Comparison of ENCODE assay signal across 8 cellular contexts in genomic region chr2:113370478-113371091, GRCh38.
DNase-seq lines count a peak whose midpoint lies in the region; ATAC-seq, FAIRE-seq and TF ChIP-seq lines count a peak whose summit lies in the region.

No MANE protein-coding gene starts in this region.

- ATAC-seq in left lobe of liver (peak; percentile 96), HG03469 (IDR thresholded peaks at IDR 0.05; ENCODE audit: unreplicated experiment) (no peak), GM21360 (IDR thresholded peaks at IDR 0.05; ENCODE audit: unreplicated experiment) (no peak)

- peaks cover 8% of the 10 kb centered on the region for H3K27me3 Mint-ChIP-seq in HFFc6 (ENCODE audit: insufficient read depth)
- H3K27me3 Mint-ChIP-seq in T-helper 2 cell treated with Interferon-gamma antibody and Interleukin-4, amounts not matched to agents 5 μg/mL and 100 μg/mL, for 36 hours (ENCODE audit: low read depth), result peaks cover 7% of the 10 kb centered on the region

- DNase-seq in BJ (ENCODE audit: low read depth) (no peak), HFFc6 (peak; percentile 73), bronchial epithelial cell (ENCODE audit: low read depth) (peak; percentile 71), left lobe of liver (ENCODE audit: low spot score) (peak; percentile 80)
- peak; percentile 53 for DNase-seq in T-helper 2 cell treated with Interferon-gamma antibody and Interleukin-4, amounts not matched to agents 5 μg/mL and 100 μg/mL, for 36 hours (ENCODE audit: low spot score)
- DNase-seq in stimulated activated CD4-positive, alpha-beta T cell treated with anti-CD3 and anti-CD28 coated beads, TNF-alpha, amount 100 ng/mL, for 48 hours (ENCODE audit: low read depth in 3 of 3), result peak; percentile 32 to 46 (median 38)

- peak; percentile 60 for TF ChIP-seq CTCF in BJ (IDR thresholded peaks at IDR 0.05; ENCODE audit: insufficient read depth, low read depth, low read length)
- peak; percentile 89 for TF ChIP-seq CTCF in HFFc6 (IDR thresholded peaks at IDR 0.05)
- TF ChIP-seq CTCF in bronchial epithelial cell (IDR thresholded peaks at IDR 0.05; ENCODE audit: insufficient read depth, low read length, severe bottlenecking), result peak; percentile 67

- CTCF ChIA-PET in BJ (lab: Yijun Ruan, JAX), result interaction anchor here (0.6 to 5.4 kb wide), 31 partner anchors 10 to 425 kb away, joined by 3 to 72 read pairs (median 4); partner anchors contain the start of gene PAX8

- no peaks in the 10 kb centered on the region; the same call in 1 of the 2 replicates for H3K27me3 ChIP-seq in BJ (ENCODE audit: control insufficient read depth, insufficient read depth, low read length)
- no peaks in the 10 kb centered on the region for H3K27me3 ChIP-seq in bronchial epithelial cell (ENCODE audit: control insufficient read depth, insufficient read depth, low read length)

- no peaks in the 10 kb centered on the region for H3K36me3 Mint-ChIP-seq in HFFc6 (ENCODE audit: low read depth)
- H3K36me3 Mint-ChIP-seq in T-helper 2 cell treated with Interferon-gamma antibody and Interleukin-4, amounts not matched to agents 5 μg/mL and 100 μg/mL, for 36 hours (ENCODE audit: low read depth), result no peaks in the 10 kb centered on the region

- no peak overlapping the region for H3K4me3 ChIP-seq in BJ (ENCODE audit: low read depth, low read length)
- H3K4me3 ChIP-seq in bronchial epithelial cell (ENCODE audit: low read depth, low read length), result no peak overlapping the region

- H3K9me3 Mint-ChIP-seq in HFFc6, result no peaks in the 10 kb centered on the region
- no peaks in the 10 kb centered on the region for H3K9me3 Mint-ChIP-seq in T-helper 2 cell treated with Interferon-gamma antibody and Interleukin-4, amounts not matched to agents 5 μg/mL and 100 μg/mL, for 36 hours

- H3K4me3 Mint-ChIP-seq in HFFc6, result no peak overlapping the region
- H3K4me3 Mint-ChIP-seq in T-helper 2 cell treated with Interferon-gamma antibody and Interleukin-4, amounts not matched to agents 5 μg/mL and 100 μg/mL, for 36 hours, result no peak overlapping the region

- POLR2A ChIA-PET in BJ (lab: Charles Lee), result no interaction called here

- H3K36me3 ChIP-seq in BJ (ENCODE audit: control insufficient read depth, insufficient read depth, low read length), result no peaks in the 10 kb centered on the region
- H3K36me3 ChIP-seq in bronchial epithelial cell (ENCODE audit: control insufficient read depth, insufficient read depth, low read length), result no peaks in the 10 kb centered on the region

- peaks cover 19% of the 10 kb centered on the region for H3K4me1 Mint-ChIP-seq in HFFc6 (ENCODE audit: low read depth)
- H3K4me1 Mint-ChIP-seq in T-helper 2 cell treated with Interferon-gamma antibody and Interleukin-4, amounts not matched to agents 5 μg/mL and 100 μg/mL, for 36 hours (ENCODE audit: low read depth), result peaks cover 7% of the 10 kb centered on the region

- FAIRE-seq in bronchial epithelial cell (lab: Jason Lieb, UNC), result peak; percentile 79

- no peak overlapping the region for H3K27ac Mint-ChIP-seq in HFFc6
- peak overlapping the region; percentile 49 for H3K27ac Mint-ChIP-seq in T-helper 2 cell treated with Interferon-gamma antibody and Interleukin-4, amounts not matched to agents 5 μg/mL and 100 μg/mL, for 36 hours
